Comparison of ENCODE assay signal across 18 cellular contexts in the genomic region with DNA sequence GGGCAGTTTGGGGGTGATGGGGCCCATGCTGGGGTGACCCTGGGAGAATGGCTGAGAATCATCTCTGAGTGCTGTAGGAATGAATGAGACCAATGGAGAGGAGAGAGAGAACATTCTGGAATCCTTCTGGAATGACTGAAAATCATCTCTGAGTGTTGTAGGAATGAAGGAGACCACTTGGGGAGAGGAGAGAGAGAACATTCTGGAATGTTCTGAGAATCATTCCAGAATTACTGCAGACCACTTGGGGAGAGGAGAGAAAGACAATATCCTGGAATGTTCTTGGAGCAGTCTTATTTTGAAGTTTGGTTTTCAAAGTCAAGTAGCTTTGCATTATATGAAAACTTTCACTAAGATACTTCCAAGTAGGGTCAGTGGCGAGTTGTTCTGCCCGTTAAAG.
"Had no signal": no experiment of that assay in that cellular context is flagged by ENCODE, and none has a peak within 500 bp of the region (broad histone marks: within the 10 kb centered on the region; RNA-seq: fewer than 3 reads in every experiment).

No MANE protein-coding gene starts in this region.

- H3K4me3 Mint-ChIP-seq: mesothelial cell of epicardium; naive thymus-derived CD4-positive, alpha-beta T cell; stimulated activated memory B cell treated with anti-CD40 and anti-IgM and Interleukin-4, amounts not matched to agents 10 μg/mL and 1 μg/mL and 100 μg/mL, for 72 hours had no signal

- H3K27ac ChIP-seq: gastrocnemius medialis, heart right ventricle, left lung, neutrophil, prostate gland, right atrium auricular region, spleen, testis, tibial artery had no signal

- H3K4me1 Mint-ChIP-seq: naive thymus-derived CD4-positive, alpha-beta T cell had no signal

- H3K36me3 ChIP-seq: gastrocnemius medialis, heart right ventricle, left lung, neutrophil, prostate gland, right atrium auricular region, spleen, tibial artery had no signal

- H3K27me3 ChIP-seq: dorsolateral prefrontal cortex, gastrocnemius medialis, heart right ventricle, left lung, neutrophil, right atrium auricular region, testis, tibial artery had no signal

- H3K9me3 ChIP-seq: gastrocnemius medialis, heart right ventricle, left lung, neutrophil, prostate gland, right atrium auricular region, spleen, testis, tibial artery had no signal

- H3K4me3 ChIP-seq: gastrocnemius medialis, heart right ventricle, left lung, prostate gland, right atrium auricular region, spleen, testis, tibial artery had no signal

- DNase-seq: cortex of kidney, gastrocnemius medialis, left cardiac atrium, left lung, spleen, testis, tibial artery had no signal

- ATAC-seq: gastrocnemius medialis; stimulated activated memory B cell treated with anti-CD40 and anti-IgM and Interleukin-4, amounts not matched to agents 10 μg/mL and 1 μg/mL and 100 μg/mL, for 72 hours; stimulated activated naive CD8-positive, alpha-beta T cell treated with anti-CD3 and anti-CD28 coated beads, Interleukin-15, Interleukin-2, amounts not matched to agents 100 U/mL and 50 U/mL, for 24 hours had no signal

- H3K4me1 ChIP-seq: gastrocnemius medialis, prostate gland, right atrium auricular region, testis had no signal

- H3K36me3 Mint-ChIP-seq: mesothelial cell of epicardium; naive thymus-derived CD4-positive, alpha-beta T cell; stimulated activated memory B cell treated with anti-CD40 and anti-IgM and Interleukin-4, amounts not matched to agents 10 μg/mL and 1 μg/mL and 100 μg/mL, for 72 hours; type B pancreatic cell had no signal

- H3K9me3 Mint-ChIP-seq: mesothelial cell of epicardium; naive thymus-derived CD4-positive, alpha-beta T cell; stimulated activated memory B cell treated with anti-CD40 and anti-IgM and Interleukin-4, amounts not matched to agents 10 μg/mL and 1 μg/mL and 100 μg/mL, for 72 hours; type B pancreatic cell had no signal

- H3K27ac Mint-ChIP-seq: mesothelial cell of epicardium; naive thymus-derived CD4-positive, alpha-beta T cell; stimulated activated memory B cell treated with anti-CD40 and anti-IgM and Interleukin-4, amounts not matched to agents 10 μg/mL and 1 μg/mL and 100 μg/mL, for 72 hours had no signal

- FAIRE-seq: urothelium cell line had no signal
